11 cellular contexts compared by ENCODE assay signal in genomic region chr14:93011650-93012317, GRCh38.
DNase-seq lines count a peak whose midpoint lies in the region; ATAC-seq and TF ChIP-seq lines count a peak whose summit lies in the region.
"Had no signal": no experiment of that assay in that cellular context is flagged by ENCODE, and none has a peak within 500 bp of the region (broad histone marks: within the 10 kb centered on the region; RNA-seq: fewer than 3 reads in every experiment).

No MANE protein-coding gene starts in this region.

- H3K9me2 ChIP-seq in hepatocyte (replicated peaks; ENCODE audit: insufficient read depth): no peaks in the 10 kb centered on the region

- no peak overlapping the region for H3K4me3 Mint-ChIP-seq in CD4-positive, CD25-positive, alpha-beta regulatory T cell
- H3K4me3 Mint-ChIP-seq: activated T-cell treated with anti-CD3 and anti-CD28 coated beads, Interleukin-2, amount 50 U/mL, for 24 hours; IgD-negative memory B cell had no signal

- no peaks in the 10 kb centered on the region for H3K27me3 Mint-ChIP-seq in CD4-positive, CD25-positive, alpha-beta regulatory T cell
- H3K27me3 Mint-ChIP-seq: activated T-cell treated with anti-CD3 and anti-CD28 coated beads, Interleukin-2, amount 50 U/mL, for 24 hours; IgD-negative memory B cell had no signal

- peaks cover 16% of the 10 kb centered on the region for H4K20me1 ChIP-seq in hepatocyte (ENCODE audit: insufficient read depth, poor library complexity, severe bottlenecking)

- peaks cover 11% of the 10 kb centered on the region for H3K36me3 Mint-ChIP-seq in CD4-positive, CD25-positive, alpha-beta regulatory T cell
- H3K36me3 Mint-ChIP-seq: IgD-negative memory B cell had no signal

- ATAC-seq in CD4-positive, CD25-positive, alpha-beta regulatory T cell (ENCODE audit: low read depth in 2 of 2): no peak
- ATAC-seq in GM21825 (IDR thresholded peaks at IDR 0.05; ENCODE audit: unreplicated experiment): no peak

- no peak overlapping the region for H2AFZ ChIP-seq in hepatocyte

- no peaks in the 10 kb centered on the region for H3K27me3 ChIP-seq in CD4-positive, CD25-positive, alpha-beta regulatory T cell (ENCODE audit: control insufficient read depth, insufficient read depth, low read length)
- H3K27me3 ChIP-seq in hepatocyte: no peaks in the 10 kb centered on the region
- no peaks in the 10 kb centered on the region for H3K27me3 ChIP-seq in effector memory CD4-positive, alpha-beta T cell (replicated peaks; ENCODE audit: control insufficient read depth, insufficient read depth, low read length, poor library complexity, severe bottlenecking)

- 92% methylated on average over 22 of the region's 22 CpGs for WGBS in hepatocyte (ENCODE audit: low lambda C conversion rate, missing lambda C conversion rate)

- no peaks in the 10 kb centered on the region for H3K4me1 ChIP-seq in CD4-positive, CD25-positive, alpha-beta regulatory T cell (ENCODE audit: control insufficient read depth, insufficient read depth, low read length, poor library complexity, severe bottlenecking)
- H3K4me1 ChIP-seq in hepatocyte (ENCODE audit: insufficient read depth): peaks cover 27% of the 10 kb centered on the region
- H3K4me1 ChIP-seq in effector memory CD4-positive, alpha-beta T cell (ENCODE audit: control insufficient read depth, insufficient read depth, low read length, poor library complexity, severe bottlenecking): no peaks in the 10 kb centered on the region

- no peak for TF ChIP-seq CTCF in hepatocyte (IDR thresholded peaks at IDR 0.05; ENCODE audit: poor library complexity)

- no peak overlapping the region for H3K4me3 ChIP-seq in CD4-positive, CD25-positive, alpha-beta regulatory T cell (ENCODE audit: low read depth, low read length)
- H3K4me3 ChIP-seq in hepatocyte: no peak overlapping the region
- H3K4me3 ChIP-seq in effector memory CD4-positive, alpha-beta T cell (ENCODE audit: insufficient read depth, low read depth, low read length, poor library complexity, severe bottlenecking): no peak overlapping the region

- peaks cover 0 to 30% (median 16%) of the 10 kb centered on the region in 4 donors for H3K4me1 Mint-ChIP-seq in CD4-positive, CD25-positive, alpha-beta regulatory T cell

- no peaks in the 10 kb centered on the region for H3K9me3 Mint-ChIP-seq in CD4-positive, CD25-positive, alpha-beta regulatory T cell
- H3K9me3 Mint-ChIP-seq: activated T-cell treated with anti-CD3 and anti-CD28 coated beads, Interleukin-2, amount 50 U/mL, for 24 hours; IgD-negative memory B cell had no signal

- no peaks in the 10 kb centered on the region for H3K9me3 ChIP-seq in CD4-positive, CD25-positive, alpha-beta regulatory T cell (ENCODE audit: control insufficient read depth in 2 of 2, low read length in 2 of 2)
- H3K9me3 ChIP-seq in hepatocyte (ENCODE audit: low read depth): no peaks in the 10 kb centered on the region
- H3K9me3 ChIP-seq in effector memory CD4-positive, alpha-beta T cell (ENCODE audit: control insufficient read depth, low read length): no peaks in the 10 kb centered on the region

- peaks cover 19% of the 10 kb centered on the region for H3K79me2 ChIP-seq in hepatocyte

- H3K36me3 ChIP-seq in CD4-positive, CD25-positive, alpha-beta regulatory T cell (ENCODE audit: control insufficient read depth, insufficient read depth, low read length): peaks cover 14% of the 10 kb centered on the region
- H3K36me3 ChIP-seq in hepatocyte (replicated peaks; ENCODE audit: insufficient read depth, low read depth): no peaks in the 10 kb centered on the region
- peaks cover 4% of the 10 kb centered on the region for H3K36me3 ChIP-seq in effector memory CD4-positive, alpha-beta T cell (ENCODE audit: control insufficient read depth, insufficient read depth, low read length)

- peak overlapping the region; percentile 40 to 62 (median 49) for H3K27ac Mint-ChIP-seq in CD4-positive, CD25-positive, alpha-beta regulatory T cell
- H3K27ac Mint-ChIP-seq: activated T-cell treated with anti-CD3 and anti-CD28 coated beads, Interleukin-2, amount 50 U/mL, for 24 hours had no signal

- no peak for DNase-seq in CD4-positive, CD25-positive, alpha-beta regulatory T cell
- DNase-seq in NCI-H146 treated with DMSO at 0.1 percent for 48 hours (lab: John Stamatoyannopoulos, UW; ENCODE audit: unreplicated experiment): peak; percentile 37
- DNase-seq in caudate nucleus (lab: John Stamatoyannopoulos, UW): peak in 54 of 61 donors; percentile 34 to 90 (median 61)
- peak in 51 of 56 donors; percentile 24 to 89 (median 67) for DNase-seq in nucleus accumbens (lab: John Stamatoyannopoulos, UW)
- no peak for DNase-seq in hepatocyte (ENCODE audit: low spot score)
- DNase-seq in effector memory CD4-positive, alpha-beta T cell: no peak
- no peak for DNase-seq in SW480 (ENCODE audit: low spot score)
- DNase-seq: activated T-cell treated with anti-CD3 and anti-CD28 coated beads, Interleukin-2, amount 50 U/mL, for 24 hours; T-helper 9 cell had no signal

- no peak overlapping the region for H3K4me2 ChIP-seq in hepatocyte

- no peak overlapping the region for H3K27ac ChIP-seq in CD4-positive, CD25-positive, alpha-beta regulatory T cell (ENCODE audit: insufficient read depth, low read length, poor library complexity, severe bottlenecking)
- H3K27ac ChIP-seq in caudate nucleus (ENCODE audit: low read depth, low read length): peak overlapping the region; percentile 78
- H3K27ac ChIP-seq in hepatocyte: no peak overlapping the region
- H3K27ac ChIP-seq in effector memory CD4-positive, alpha-beta T cell (ENCODE audit: insufficient read depth, low read length, poor library complexity, severe bottlenecking): no peak overlapping the region

Comparison
In these comparisons a context has a peak if more than half of its experiments do, and no peak if none do; other contexts are left out.
1. DNase-seq: peak in NCI-H146 treated with DMSO at 0.1 percent for 48 hours (single experiment), caudate nucleus (54 of 61) and nucleus accumbens (51 of 56); none in CD4-positive, CD25-positive, alpha-beta regulatory T cell (0 of 3), hepatocyte (single experiment), effector memory CD4-positive, alpha-beta T cell (0 of 3) and SW480 (single experiment).